Comparison of ENCODE assay signal across 15 cellular contexts in the genomic region with DNA sequence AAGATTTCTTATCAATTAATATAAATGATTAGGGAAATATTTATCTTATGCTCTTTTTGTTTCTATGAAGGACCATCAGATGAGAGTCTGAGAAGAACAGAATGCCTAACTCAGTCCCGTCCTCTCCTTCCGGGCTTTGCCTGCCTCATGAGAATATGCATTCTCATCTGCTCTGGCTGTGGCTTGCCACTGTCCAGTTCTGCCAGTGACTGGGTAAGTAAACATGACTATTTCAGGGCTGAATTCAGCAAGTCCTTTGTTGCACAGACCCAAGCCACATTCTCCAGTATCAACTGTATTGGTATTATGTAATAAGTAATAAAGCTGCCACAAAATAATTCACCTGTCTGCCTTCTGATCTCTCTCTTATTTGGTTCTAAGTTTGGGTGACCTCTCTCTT.
DNase-seq lines count a peak whose midpoint lies in the region; TF ChIP-seq lines count a peak whose summit lies in the region.
"Had no signal": no experiment of that assay in that cellular context is flagged by ENCODE, and none has a peak within 500 bp of the region (broad histone marks: within the 10 kb centered on the region; RNA-seq: fewer than 3 reads in every experiment).

No MANE protein-coding gene starts in this region.

- H3K4me3 ChIP-seq in brain microvascular endothelial cell (ENCODE audit: low read depth, low read length): no peak overlapping the region
- H3K4me3 ChIP-seq: esophagus muscularis mucosa, upper lobe of left lung had no signal

- no peak overlapping the region for H3K27ac ChIP-seq in brain microvascular endothelial cell
- peak overlapping the region; percentile 55 for H3K27ac ChIP-seq in layer of hippocampus (ENCODE audit: low read depth, low read length)
- peak overlapping the region; percentile 2 for H3K27ac ChIP-seq in substantia nigra (ENCODE audit: low read depth, low read length, poor library complexity, severe bottlenecking)
- H3K27ac ChIP-seq: esophagus muscularis mucosa, KMS-11, upper lobe of left lung had no signal

- no peak for TF ChIP-seq CTCF in brain microvascular endothelial cell (IDR thresholded peaks at IDR 0.05; ENCODE audit: low read depth, low read length, missing control alignments)

- peak; percentile 2 for DNase-seq in NCI-H2227 (lab: John Stamatoyannopoulos, UW; ENCODE audit: unreplicated experiment)
- DNase-seq in NCI-H2227 treated with DMSO at 0.1 percent for 48 hours (lab: John Stamatoyannopoulos, UW): no peak
- DNase-seq in brain microvascular endothelial cell: peak; percentile 46
- DNase-seq in substantia nigra (lab: John Stamatoyannopoulos, UW): peak in 40 of 49 donors; percentile 3 to 81 (median 36)
- no peak for DNase-seq in NCI-H1105 (lab: John Stamatoyannopoulos, UW)
- DNase-seq in stimulated activated naive CD4-positive, alpha-beta T cell treated with Interleukin-2 at 50 U/mL for 16 hours (lab: John Stamatoyannopoulos, UW): no peak
- DNase-seq in stimulated activated CD4-positive, alpha-beta T cell treated with anti-CD3 and anti-CD28 coated beads, Interleukin-4, amount 100 ng/mL, for 4 hours: no peak
- DNase-seq: activated CD4-positive, alpha-beta memory T cell treated with anti-CD3 and anti-CD28 coated beads for 36 hours; NCI-H2171 treated with DMSO at 0.1 percent for 48 hours; RPMI8226; T-helper 9 cell; upper lobe of left lung had no signal

- no peaks in the 10 kb centered on the region for H3K27me3 ChIP-seq in brain microvascular endothelial cell (replicated peaks)
- no peaks in the 10 kb centered on the region for H3K27me3 ChIP-seq in layer of hippocampus (ENCODE audit: control insufficient read depth, insufficient read depth, low read length)
- H3K27me3 ChIP-seq: esophagus muscularis mucosa, upper lobe of left lung had no signal

- in situ Hi-C loops in brain microvascular endothelial cell (cut with HindIII; ENCODE audit: low pct_ligation_motif_present, low sequenced_read_pairs): no loop called here

- peaks cover 3% of the 10 kb centered on the region for H3K36me3 ChIP-seq in brain microvascular endothelial cell (replicated peaks)

Comparison
In these comparisons a context has a peak if more than half of its experiments do, and no peak if none do; other contexts are left out.
1. DNase-seq: peak in NCI-H2227 (single experiment), brain microvascular endothelial cell (single experiment) and substantia nigra (40 of 49); none in NCI-H2227 treated with DMSO at 0.1 percent for 48 hours (single experiment), NCI-H1105 (single experiment), stimulated activated naive CD4-positive, alpha-beta T cell treated with Interleukin-2 at 50 U/mL for 16 hours (single experiment) and stimulated activated CD4-positive, alpha-beta T cell treated with anti-CD3 and anti-CD28 coated beads, Interleukin-4, amount 100 ng/mL, for 4 hours (0 of 2).